In genomic region chr2:196171248-196171871, GRCh38 we compare ENCODE assay signal across 1 cellular context.
TF ChIP-seq lines count a peak whose summit lies in the region.

Gene STK17B, minus strand, starts transcription at chr2:196171578. Its CDS starts 8,195 bp downstream, at chr2:196163383.

TF ChIP-seq in K562, 482 proteins besides CTCF, POLR2A, EP300 and RAD21 (continued from another document and continues in another):
- TF ChIP-seq ZMIZ1 (IDR thresholded peaks at IDR 0.05; ENCODE audit: low read depth in 2 of 2, low read length in 2 of 2) (peak in 1 of 2 experiments; percentile 47; a peak in 1 of 4 replicates), DMBX1 (CRISPR knock-in tag; IDR thresholded peaks at IDR 0.05; ENCODE audit: borderline replicate concordance) (no peak), E2F6 (IDR thresholded peaks at IDR 0.05; ENCODE audit: borderline replicate concordance in 1 of 2, extremely low read depth in 1 of 2, insufficient read depth in 1 of 2, insufficient read length in 1 of 2, low read depth in 1 of 2, low read length in 1 of 2, poor library complexity in 1 of 2, severe bottlenecking in 1 of 2) (peak in 1 of 2 experiments; percentile 48), YY1 (IDR thresholded peaks at IDR 0.05; ENCODE audit: borderline replicate concordance in 1 of 3, control insufficient read depth in 1 of 3, extremely low read depth in 1 of 3, insufficient read depth in 3 of 3, insufficient read length in 1 of 3, insufficient replicate concordance in 2 of 3, low read depth in 1 of 3, low read length in 2 of 3) (no peak), ZKSCAN8 (CRISPR knock-in tag; IDR thresholded peaks at IDR 0.05) (no peak), XRCC5 (IDR thresholded peaks at IDR 0.05; ENCODE audit: low read depth, low read length) (no peak), ZBTB40 (IDR thresholded peaks at IDR 0.05) (no peak), ZBTB40 (CRISPR knock-in tag; IDR thresholded peaks at IDR 0.05) (no peak), ZBTB5 (IDR thresholded peaks at IDR 0.05) (no peak), SIN3A (IDR thresholded peaks at IDR 0.05; ENCODE audit: borderline replicate concordance in 2 of 2, control insufficient read depth in 1 of 2, low read depth in 2 of 2, low read length in 2 of 2) (0 out of 4 replicates have a peak, but pooled peaks of 1 of the 2 experiments have one; percentile 36), TOE1 (IDR thresholded peaks at IDR 0.05; ENCODE audit: borderline replicate concordance) (peak; percentile 95), TOE1 (CRISPR knock-in tag; IDR thresholded peaks at IDR 0.05; ENCODE audit: borderline replicate concordance, low read depth) (no peak), ARHGAP35 (IDR thresholded peaks at IDR 0.05; ENCODE audit: partially characterized antibody) (no peak), CBX5 (IDR thresholded peaks at IDR 0.05; ENCODE audit: borderline replicate concordance, low read depth) (no peak), RBFOX2 (IDR thresholded peaks at IDR 0.05; ENCODE audit: low read depth, low read length) (peak; percentile 94), PHB (CRISPR knock-in tag; IDR thresholded peaks at IDR 0.05) (no peak), SMARCE1 (IDR thresholded peaks at IDR 0.05) (0 out of 2 replicates have a peak, but pooled peaks have one; percentile 18), POLR2AphosphoS2 (IDR thresholded peaks at IDR 0.05; ENCODE audit: low read length) (peak; percentile 69; the same call in 1 of the 2 replicates), BCLAF1 (IDR thresholded peaks at IDR 0.05; ENCODE audit: borderline replicate concordance in 1 of 2, control insufficient read depth in 1 of 2, low read depth in 2 of 2, low read length in 1 of 2) (0 out of 4 replicates have a peak, but pooled peaks of 1 of the 2 experiments have one; percentile 29), MLLT1 (IDR thresholded peaks at IDR 0.05) (peak; percentile 65 to 77; a peak in 3 of 4 replicates)
